In genomic region chr12:57888407-57889157, GRCh38 we compare ENCODE assay signal across 9 cellular contexts. TPM values are rescaled to one million over a fixed set of nuclear protein-coding genes. Genes with fewer than 3 reads are reported as not detected.
DNase-seq lines count a peak whose midpoint lies in the region; ATAC-seq and TF ChIP-seq lines count a peak whose summit lies in the region.
"Had no signal": no experiment of that assay in that cellular context is flagged by ENCODE, and none has a peak within 500 bp of the region (broad histone marks: within the 10 kb centered on the region; RNA-seq: fewer than 3 reads in every experiment).

No MANE protein-coding gene starts in this region.

- H4K20me1 ChIP-seq in PC-9 (ENCODE audit: insufficient read depth): no peaks in the 10 kb centered on the region

- H3K27ac ChIP-seq in ACC112 (ENCODE audit: low read depth, low read length): peak overlapping the region; percentile 45
- peak overlapping the region; percentile 53 for H3K27ac ChIP-seq in PC-9
- H3K27ac ChIP-seq in transverse colon: peak overlapping the region; percentile 94 to 99 (median 96)

- DNase-seq in PC-9: peak; percentile 55 to 85
- DNase-seq in chondrocyte (ENCODE audit: low spot score): no peak
- DNase-seq in medulla oblongata (ENCODE audit: extremely low spot score): peak; percentile 71
- DNase-seq in transverse colon: peak; percentile 83
- DNase-seq in NK-92 (lab: John Stamatoyannopoulos, UW; ENCODE audit: unreplicated experiment): no peak

- in situ Hi-C loops in transverse colon (cut with MboI; ENCODE audit: low pct_ligation_motif_present in 1 of 4, low pct_unique_long_range_greater_than_20kb in 1 of 4, low sequenced_read_pairs in 3 of 4): no loop called here

- no peaks in the 10 kb centered on the region for H3K27me3 ChIP-seq in ACC112 (ENCODE audit: insufficient read depth, low read length)
- H3K27me3 ChIP-seq in PC-9 (ENCODE audit: insufficient read depth, low read depth): no peaks in the 10 kb centered on the region
- H3K27me3 ChIP-seq in transverse colon: no peaks in the 10 kb centered on the region

- peaks cover 3% of the 10 kb centered on the region for H3K36me3 Mint-ChIP-seq in chondrocyte (ENCODE audit: low read depth)

- BruUV-seq in PC-9 (replicated peaks; lab: Mats Ljungman, UMichigan): TSS peak; percentile 47

- peak; percentile 88 for TF ChIP-seq POLR2A in transverse colon (IDR thresholded peaks at IDR 0.05)

- intact Hi-C loops in PC-9 (cut with micrococcal nuclease; ENCODE audit: unreplicated experiment) (no loop called here), transverse colon (cut with DNase I; ENCODE audit: low total_unique reads) (no loop called here)

- no peaks in the 10 kb centered on the region for H3K36me3 ChIP-seq in ACC112 (ENCODE audit: insufficient read depth, low read length)
- no peaks in the 10 kb centered on the region for H3K36me3 ChIP-seq in PC-9 (ENCODE audit: low read depth)
- H3K36me3 ChIP-seq in transverse colon: no peaks in the 10 kb centered on the region

- TF ChIP-seq CTCF in PC-9 (conservative IDR thresholded peaks at IDR 0.05) (0 out of 2 replicates have a peak, but pooled peaks have one; percentile 18), chondrocyte (IDR thresholded peaks at IDR 0.05) (no peak), transverse colon (IDR thresholded peaks at IDR 0.05) (peak in 1 of 5 experiments; percentile 18)

- H2AFZ ChIP-seq in ACC112 (ENCODE audit: low read length, unreplicated experiment): peak overlapping the region; percentile 73
- H2AFZ ChIP-seq in PC-9: peak overlapping the region; percentile 59; the same call in 1 of the 2 replicates

- peak overlapping the region; percentile 54 for H3K4me3 ChIP-seq in ACC112 (ENCODE audit: low read depth, low read length)
- peak overlapping the region; percentile 45; the same call in 1 of the 2 replicates for H3K4me3 ChIP-seq in PC-9
- H3K4me3 ChIP-seq in transverse colon: no peak overlapping the region

- H3K79me2 ChIP-seq in ACC112 (ENCODE audit: control insufficient read depth, insufficient read depth, low read length, unreplicated experiment) (no peaks in the 10 kb centered on the region), PC-9 (ENCODE audit: low read depth) (no peaks in the 10 kb centered on the region)

- H3K27me3 Mint-ChIP-seq in chondrocyte (ENCODE audit: low read depth): no peaks in the 10 kb centered on the region
- H3K27me3 Mint-ChIP-seq: stimulated activated naive CD8-positive, alpha-beta T cell treated with anti-CD3 and anti-CD28 coated beads, Interleukin-15, Interleukin-2, amounts not matched to agents 100 ng/mL and 50 ng/mL, for 24 hours had no signal

- peaks cover 3% of the 10 kb centered on the region for H3K9me3 Mint-ChIP-seq in chondrocyte (ENCODE audit: low read depth)

- peak overlapping the region; percentile 34 for H3K4me3 Mint-ChIP-seq in chondrocyte (ENCODE audit: unreplicated experiment)
- H3K4me3 Mint-ChIP-seq: stimulated activated naive CD8-positive, alpha-beta T cell treated with anti-CD3 and anti-CD28 coated beads, Interleukin-15, Interleukin-2, amounts not matched to agents 100 ng/mL and 50 ng/mL, for 24 hours had no signal

- CTCF ChIA-PET in PC-9 (lab: Charles Lee): interaction anchor here (1.7 kb wide), 1 partner anchor 9 kb away, joined by 7 read pairs; no protein-coding TSS in a partner anchor

- peaks cover 40% of the 10 kb centered on the region for H3F3A ChIP-seq in PC-9 (ENCODE audit: insufficient read depth, low read depth)

- 16 to 21% methylated on average over 8 to 15 of the region's 15 CpGs for WGBS in transverse colon (ENCODE audit: low coverage in 1 of 2), 2 donors

- H3K4me2 ChIP-seq in PC-9: peak overlapping the region; percentile 79

- POLR2A ChIA-PET in PC-9 (lab: Charles Lee; ENCODE audit: unreplicated experiment): interaction anchor here (0.6 kb wide), 1 partner anchor 116 kb away, joined by 4 read pairs; the partner anchor contains the start of gene EEF1AKMT3

- ATAC-seq in HG02610 (IDR thresholded peaks at IDR 0.05; ENCODE audit: unreplicated experiment) (peak; percentile 40), GM21367 (IDR thresholded peaks at IDR 0.05; ENCODE audit: unreplicated experiment) (no peak)

- peaks cover 6% of the 10 kb centered on the region; the same call in 1 of the 2 replicates for H3K9me3 ChIP-seq in PC-9 (ENCODE audit: insufficient read depth, low read depth)
- no peaks in the 10 kb centered on the region for H3K9me3 ChIP-seq in transverse colon

- peaks cover 54% of the 10 kb centered on the region for H3K4me1 ChIP-seq in ACC112 (ENCODE audit: control insufficient read depth, insufficient read depth, low read length, unreplicated experiment)
- H3K4me1 ChIP-seq in PC-9 (replicated peaks; ENCODE audit: insufficient read depth): peaks cover 59% of the 10 kb centered on the region
- H3K4me1 ChIP-seq in transverse colon: peaks cover 57 to 77% (median 61%) of the 10 kb centered on the region in 4 donors

- H3K9me2 ChIP-seq in PC-9 (ENCODE audit: insufficient read depth): no peaks in the 10 kb centered on the region

- H3K27ac Mint-ChIP-seq in chondrocyte (ENCODE audit: unreplicated experiment): peak overlapping the region; percentile 97
- H3K27ac Mint-ChIP-seq: stimulated activated naive CD8-positive, alpha-beta T cell treated with anti-CD3 and anti-CD28 coated beads, Interleukin-15, Interleukin-2, amounts not matched to agents 100 ng/mL and 50 ng/mL, for 24 hours had no signal

- TF ChIP-seq EP300 in transverse colon (IDR thresholded peaks at IDR 0.05; ENCODE audit: low read depth): no peak

- peaks cover 68% of the 10 kb centered on the region for H3K4me1 Mint-ChIP-seq in chondrocyte (ENCODE audit: low read depth)

RNA-seq across cellular contexts. Expression of gene CTDSP2, which starts 42.1 kb away (rescaled TPM):
- total RNA-seq in PC-9 (2021): 102 and 107 TPM in 2 replicates
- total RNA-seq in chondrocyte: 113 to 124 TPM (median 123 TPM) in 3 replicates
- total RNA-seq in transverse colon: 100 to 1,000 TPM; 174 to 268 (median 231) TPM

RNA-seq across cellular contexts. Expression of gene ATP23, which starts 52.8 kb away (rescaled TPM):
- 5.1 and 6.5 TPM in 2 replicates for total RNA-seq in PC-9 (2021)
- 2.3 to 5.3 TPM (median 3.6 TPM) in 3 replicates for total RNA-seq in chondrocyte
- 10 to 100 TPM in 3 of 4 donors, under 1 TPM in 1; 0.80 to 41.8 (median 24.5) TPM for total RNA-seq in transverse colon

Comparison
In these comparisons a context has a peak if more than half of its experiments do, and no peak if none do; other contexts are left out.
1. H3K27ac ChIP-seq: peak in every context shown above with its lines; median percentile 96 in transverse colon; 53 in PC-9; 45 in ACC112.
2. H3K4me3 ChIP-seq: peak in ACC112 (single experiment) and PC-9 (single experiment); none in transverse colon (0 of 4).
3. DNase-seq: peak in PC-9 (2 of 2), medulla oblongata (single experiment) and transverse colon (single experiment); none in chondrocyte (single experiment) and NK-92 (single experiment).